In genomic region chr5:76319673-76320072, GRCh38 we compare ENCODE assay signal across 20 cellular contexts.
DNase-seq lines count a peak whose midpoint lies in the region; ATAC-seq, FAIRE-seq and TF ChIP-seq lines count a peak whose summit lies in the region.
"Had no signal": no experiment of that assay in that cellular context is flagged by ENCODE, and none has a peak within 500 bp of the region (broad histone marks: within the 10 kb centered on the region; RNA-seq: fewer than 3 reads in every experiment).

No MANE protein-coding gene starts in this region.

- H3K79me2 ChIP-seq in GM23338 (replicated peaks; ENCODE audit: insufficient read depth) (no peaks in the 10 kb centered on the region), K562 (ENCODE audit: control insufficient read depth, insufficient read depth, low read length) (no peaks in the 10 kb centered on the region)

- H3K4me3 ChIP-seq in GM23338, result no peak overlapping the region
- H3K4me3 ChIP-seq in K562, result no peak overlapping the region
- H3K4me3 ChIP-seq: HAP-1, MG63 had no signal

- in situ Hi-C loops in K562 (cut with MboI), result no loop called here

- no peaks in the 10 kb centered on the region for H3K9me2 ChIP-seq in GM23338 (ENCODE audit: insufficient read depth)

- TF ChIP-seq EP300 in K562 (IDR thresholded peaks at IDR 0.05; ENCODE audit: low read length), result peak; percentile 96

- H3K9me1 ChIP-seq in K562 (ENCODE audit: control insufficient read depth, insufficient read depth, low read length), result no peaks in the 10 kb centered on the region

- no peaks in the 10 kb centered on the region for H3K36me3 ChIP-seq in GM23338 (ENCODE audit: insufficient read depth)
- no peaks in the 10 kb centered on the region for H3K36me3 ChIP-seq in K562 (ENCODE audit: control insufficient read depth, insufficient read depth, low read length)
- H3K36me3 ChIP-seq: HAP-1, MG63 had no signal

- no peaks in the 10 kb centered on the region for H3K4me1 Mint-ChIP-seq in GM23338
- no peaks in the 10 kb centered on the region for H3K4me1 Mint-ChIP-seq in neural crest cell

- 1% methylated on average over 7 of the region's 7 CpGs for WGBS in K562 (ENCODE audit: insufficient coverage, low coverage, missing lambda C conversion rate)

- no peak overlapping the region for H3K4me3 Mint-ChIP-seq in GM23338
- no peak overlapping the region for H3K4me3 Mint-ChIP-seq in neural crest cell

- 0 out of 4 replicates have a peak, but pooled peaks of 1 of the 2 experiments have one; percentile 9 for TF ChIP-seq RAD21 in K562 (CRISPR knock-in tag; conservative IDR thresholded peaks at IDR 0.05 in 1 of 2, IDR thresholded peaks at IDR 0.05 in 1 of 2)

- TF ChIP-seq CTCF in GM23338 (conservative IDR thresholded peaks at IDR 0.05; ENCODE audit: low read depth in 2 of 2), result no peak
- TF ChIP-seq CTCF in K562 (IDR thresholded peaks at IDR 0.05 in 2 of 3, conservative IDR thresholded peaks at IDR 0.05 in 1 of 3; ENCODE audit: insufficient read depth in 2 of 3, low read depth in 1 of 3, low read length in 3 of 3), result no peak
- no peak for TF ChIP-seq CTCF in neural crest cell (conservative IDR thresholded peaks at IDR 0.05)

- no peaks in the 10 kb centered on the region for H3K27me3 Mint-ChIP-seq in GM23338 (ENCODE audit: insufficient read depth, low read depth, poor library complexity)
- H3K27me3 Mint-ChIP-seq in neural crest cell (ENCODE audit: low read depth), result no peaks in the 10 kb centered on the region

- peak; percentile 85 for FAIRE-seq in K562 (lab: Jason Lieb, UNC)
- FAIRE-seq: HTR-8/SVneo had no signal

- TF ChIP-seq POLR2A in K562 (conservative IDR thresholded peaks at IDR 0.05), result no peak

- H3K27ac Mint-ChIP-seq in GM23338, result no peak overlapping the region
- peak overlapping the region; percentile 12 for H3K27ac Mint-ChIP-seq in neural crest cell (ENCODE audit: unreplicated experiment)
- H3K27ac Mint-ChIP-seq: CD14-positive monocyte had no signal

- POLR2A ChIA-PET in K562 (lab: Yijun Ruan, JAX), result interaction anchor here (0.7 to 2.6 kb wide), 4 partner anchors 8 to 264 kb away, joined by 3 to 12 read pairs (median 4); no protein-coding TSS in a partner anchor

- H3K4me2 ChIP-seq in GM23338 (no peak overlapping the region), K562 (ENCODE audit: insufficient read depth, low read length) (peak overlapping the region; percentile 69)

- intact Hi-C loops in K562 (cut with micrococcal nuclease), result loop anchor here (5.0 kb wide), 2 partner anchors 43 to 83 kb away; partner anchors contain the start of gene IQGAP2

- DNase-seq in GM23338 (ENCODE audit: low spot score) (no peak), OCI-M2 (lab: John Stamatoyannopoulos, UW; ENCODE audit: unreplicated experiment) (peak; percentile 55), K562 (ENCODE audit: extremely low read depth in 1 of 4, low spot score in 3 of 4) (peak; percentile 59 to 84 (median 72)), neural crest cell (ENCODE audit: low read depth, low spot score) (no peak), amygdala (lab: John Stamatoyannopoulos, UW) (no peak), germinal center (ENCODE audit: low spot score) (no peak), kidney tubule cell (ENCODE audit: low spot score) (no peak)
- DNase-seq in stimulated activated CD4-positive, alpha-beta T cell treated with anti-CD3 and anti-CD28 coated beads, Interleukin-4, amount 100 ng/mL, for 1 hour, result no peak
- DNase-seq: AML-193, DMS53, MG63, NCI-H1092, NCI-H2081 treated with DMSO at 0.1 percent for 48 hours, NCI-H510A, NCI-H82 had no signal

- H3K27me3 ChIP-seq in GM23338 (ENCODE audit: insufficient read depth) (no peaks in the 10 kb centered on the region), K562 (ENCODE audit: control insufficient read depth in 2 of 2, insufficient read depth in 2 of 2, low read length in 2 of 2) (no peaks in the 10 kb centered on the region)

- no peaks in the 10 kb centered on the region for H3K4me1 ChIP-seq in GM23338 (ENCODE audit: insufficient read depth)
- peaks cover 11 to 21% of the 10 kb centered on the region in 2 experiments; a peak in 4 of 5 replicates for H3K4me1 ChIP-seq in K562 (replicated peaks in 1 of 2; ENCODE audit: control insufficient read depth in 2 of 2, insufficient read depth in 2 of 2, low read length in 2 of 2)
- H3K4me1 ChIP-seq: HAP-1 had no signal

- peak overlapping the region in 1 of 2 experiments; percentile 35; a peak in 1 of 4 replicates for H3K9ac ChIP-seq in K562 (ENCODE audit: insufficient read depth in 1 of 2, low read depth in 2 of 2, low read length in 2 of 2)

- H3K27ac ChIP-seq in GM23338 (ENCODE audit: low read depth) (no peak overlapping the region), K562 (ENCODE audit: extremely low read depth, low read depth, low read length) (peak overlapping the region; percentile 69)
- H3K27ac ChIP-seq: HL-60 had no signal

- no peaks in the 10 kb centered on the region for H3K9me3 ChIP-seq in K562 (replicated peaks; ENCODE audit: control insufficient read depth, insufficient read depth, low read depth, low read length)
- H3K9me3 ChIP-seq: MG63 had no signal

- CTCF ChIA-PET in K562 (lab: Yijun Ruan, JAX; ENCODE audit: low intra/inter-chr PET ratio), result no interaction called here

- BruUV-seq in K562 (replicated peaks; lab: Mats Ljungman, UMichigan), result no TSS peak

- H3K9me3 Mint-ChIP-seq in GM23338 (peaks cover 9% of the 10 kb centered on the region; the same call in 1 of the 3 replicates), neural crest cell (peaks cover 4% of the 10 kb centered on the region)

- H3F3A ChIP-seq in GM23338 (replicated peaks; ENCODE audit: low read depth), result no peaks in the 10 kb centered on the region

- no peak for ATAC-seq in GM23338
- peak; percentile 93 for ATAC-seq in K562
- ATAC-seq: Panc1 had no signal

- no peaks in the 10 kb centered on the region for H3K36me3 Mint-ChIP-seq in GM23338 (ENCODE audit: low read depth)
- peaks cover 6% of the 10 kb centered on the region for H3K36me3 Mint-ChIP-seq in neural crest cell (ENCODE audit: low read depth)
- H3K36me3 Mint-ChIP-seq: CD14-positive monocyte had no signal

- H4K20me1 ChIP-seq in GM23338 (replicated peaks; ENCODE audit: insufficient read depth) (no peaks in the 10 kb centered on the region), K562 (replicated peaks; ENCODE audit: control insufficient read depth, insufficient read depth, low read length) (0 out of 2 replicates have a peak, but pooled peaks cover 4% of the 10 kb centered on the region)

- H2AFZ ChIP-seq in GM23338 (peak overlapping the region; percentile 34; the same call in 1 of the 2 replicates), K562 (ENCODE audit: low read depth, low read length) (peak overlapping the region; percentile 58; the same call in 1 of the 2 replicates)

TF ChIP-seq in GM23338, 12 proteins besides CTCF, POLR2A, EP300 and RAD21 (continues in another document):
- TF ChIP-seq JUNB (IDR thresholded peaks at IDR 0.05; ENCODE audit: unreplicated experiment) (no peak), ZNF114 (CRISPR knock-in tag; IDR thresholded peaks at IDR 0.05) (no peak), EZH2 (IDR thresholded peaks at IDR 0.05; ENCODE audit: low read depth, unreplicated experiment) (no peak)

TF ChIP-seq in K562, 482 proteins besides CTCF, POLR2A, EP300 and RAD21 (continues in another document):
- TF ChIP-seq ILF3 (IDR thresholded peaks at IDR 0.05; ENCODE audit: borderline replicate concordance), result 0 out of 2 replicates have a peak, but pooled peaks have one; percentile 75
- no peak for TF ChIP-seq STAT6 (CRISPR knock-in tag; IDR thresholded peaks at IDR 0.05)
- no peak for TF ChIP-seq ARID2 (IDR thresholded peaks at IDR 0.05)
- peak in 1 of 2 experiments; percentile 76; a peak in 2 of 4 replicates for TF ChIP-seq TEAD1 (CRISPR knock-in tag; IDR thresholded peaks at IDR 0.05)
- peak; percentile 67 for TF ChIP-seq BCOR (IDR thresholded peaks at IDR 0.05)
- no peak for TF ChIP-seq XRCC3 (IDR thresholded peaks at IDR 0.05)
- TF ChIP-seq JUN (IDR thresholded peaks at IDR 0.05; ENCODE audit: borderline replicate concordance, low read depth, low read length), result no peak
- no peak for TF ChIP-seq JUN (CRISPR knock-in tag; IDR thresholded peaks at IDR 0.05; ENCODE audit: borderline replicate concordance)
- TF ChIP-seq ZKSCAN1 (IDR thresholded peaks at IDR 0.05; ENCODE audit: low read depth, low read length), result no peak
- TF ChIP-seq BRCA1 (IDR thresholded peaks at IDR 0.05), result no peak
- no peak for TF ChIP-seq BRCA1 (CRISPR knock-in tag; IDR thresholded peaks at IDR 0.05)
- no peak for TF ChIP-seq POLR2B (IDR thresholded peaks at IDR 0.05; ENCODE audit: low read depth, partially characterized antibody)
- peak; percentile 46 for TF ChIP-seq BRD9 (IDR thresholded peaks at IDR 0.05; ENCODE audit: low read depth, partially characterized antibody)
- TF ChIP-seq FOSL1 (tag; conservative IDR thresholded peaks at IDR 0.05), result peak; percentile 64
- no peak for TF ChIP-seq ZNF324 (CRISPR knock-in tag; IDR thresholded peaks at IDR 0.05)
- TF ChIP-seq U2AF2 (optimal IDR thresholded peaks at IDR 0.05; ENCODE audit: low read depth, low read length), result no peak

Comparison
In these comparisons a context has a peak if more than half of its experiments do, and no peak if none do; other contexts are left out.
1. DNase-seq: peak in OCI-M2 (single experiment) and K562 (4 of 4); none in GM23338 (single experiment), neural crest cell (single experiment), amygdala (0 of 56), stimulated activated CD4-positive, alpha-beta T cell treated with anti-CD3 and anti-CD28 coated beads, Interleukin-4, amount 100 ng/mL, for 1 hour (single experiment), germinal center (single experiment) and kidney tubule cell (single experiment).